ENCODE assay signal across 6 cellular contexts in genomic region chr9:127931092-127931881, GRCh38. TPM values are rescaled to one million over a fixed set of nuclear protein-coding genes. Genes with fewer than 3 reads are reported as not detected.
DNase-seq lines count a peak whose midpoint lies in the region; ATAC-seq lines count a peak whose summit lies in the region.

No MANE protein-coding gene starts in this region.

- H3K9me3 ChIP-seq in skeletal muscle satellite cell (replicated peaks; ENCODE audit: low read length), result no peaks in the 10 kb centered on the region

- peak overlapping the region; percentile 74 for H3K4me3 ChIP-seq in skeletal muscle satellite cell (ENCODE audit: low read length)

- H3K4me2 ChIP-seq in skeletal muscle satellite cell (ENCODE audit: low read length), result peak overlapping the region; percentile 97

- peaks cover 27 to 34% of the 10 kb centered on the region in 2 donors for H3K4me1 Mint-ChIP-seq in effector memory CD8-positive, alpha-beta T cell (ENCODE audit: low read depth in 2 of 2)

- ATAC-seq in GM21381 (IDR thresholded peaks at IDR 0.05; ENCODE audit: unreplicated experiment), result peak; percentile 13
- ATAC-seq in effector memory CD8-positive, alpha-beta T cell (replicated peaks), result peak; percentile 38

- H3K4me3 Mint-ChIP-seq in effector memory CD8-positive, alpha-beta T cell, result peak overlapping the region; percentile 78 to 85

- no peaks in the 10 kb centered on the region for H3K27me3 ChIP-seq in skeletal muscle satellite cell (ENCODE audit: control insufficient read depth, insufficient read depth, low read length)

- peak; percentile 62 for DNase-seq in ACHN
- peak; percentile 40 for DNase-seq in NCI-H345 treated with DMSO at 0.1 percent for 48 hours (lab: John Stamatoyannopoulos, UW; ENCODE audit: unreplicated experiment)
- no peak for DNase-seq in effector memory CD8-positive, alpha-beta T cell
- DNase-seq in GDM1 (lab: John Stamatoyannopoulos, UW), result no peak

- peaks cover 9% of the 10 kb centered on the region for H3K36me3 ChIP-seq in skeletal muscle satellite cell (ENCODE audit: insufficient read depth, low read length)

- H3K9me3 Mint-ChIP-seq in effector memory CD8-positive, alpha-beta T cell, result no peaks in the 10 kb centered on the region

- peak overlapping the region; percentile 39 to 81 for H3K27ac Mint-ChIP-seq in effector memory CD8-positive, alpha-beta T cell

- H3K4me1 ChIP-seq in skeletal muscle satellite cell (ENCODE audit: control insufficient read depth, insufficient read depth, low read length), result peaks cover 37% of the 10 kb centered on the region

- H3K9ac ChIP-seq in skeletal muscle satellite cell (ENCODE audit: low read depth, low read length), result peak overlapping the region; percentile 66

- in situ Hi-C loops in ACHN (cut with HindIII; ENCODE audit: low pct_ligation_motif_present, low pct_unique_long_range_greater_than_20kb, low sequenced_read_pairs), result no loop called here

- peaks cover 36% of the 10 kb centered on the region for H3K36me3 Mint-ChIP-seq in effector memory CD8-positive, alpha-beta T cell (ENCODE audit: insufficient read depth)

- H3K27me3 Mint-ChIP-seq in effector memory CD8-positive, alpha-beta T cell, result peaks cover 0 to under 1% of the 10 kb centered on the region in 2 donors

RNA-seq across cellular contexts. Expression of gene PIP5KL1, which starts 0.7 kb away (rescaled TPM):
- 7.2 and 9.6 TPM in 2 replicates for total RNA-seq in skeletal muscle satellite cell (2012; rRNA removed)

RNA-seq across cellular contexts. Expression of gene DPM2, which starts 6.4 kb away (rescaled TPM):
- 13.7 and 16.6 TPM in 2 replicates for total RNA-seq in skeletal muscle satellite cell (2012; rRNA removed)

RNA-seq across cellular contexts. Expression of gene ST6GALNAC4, which starts 14.4 kb away (rescaled TPM):
- 59.2 and 77.3 TPM in 2 replicates for total RNA-seq in skeletal muscle satellite cell (2012; rRNA removed)

RNA-seq across cellular contexts. Expression of gene ST6GALNAC6, which starts 31.9 kb away (rescaled TPM):
- total RNA-seq in skeletal muscle satellite cell (2012; rRNA removed), result 29.7 and 42.2 TPM in 2 replicates

RNA-seq across cellular contexts. Expression of gene EEIG1, which starts 49.5 kb away (rescaled TPM):
- total RNA-seq in skeletal muscle satellite cell (2012; rRNA removed), result 6.3 and 6.6 TPM in 2 replicates

Comparison
In these comparisons a context has a peak if more than half of its experiments do, and no peak if none do; other contexts are left out.
1. DNase-seq: peak in ACHN (single experiment) and NCI-H345 treated with DMSO at 0.1 percent for 48 hours (single experiment); none in effector memory CD8-positive, alpha-beta T cell (0 of 3) and GDM1 (single experiment).